ENCODE assay signal across 19 cellular contexts in genomic region chr11:116179346-116179850, GRCh38.
"Had no signal": no experiment of that assay in that cellular context is flagged by ENCODE, and none has a peak within 500 bp of the region (broad histone marks: within the 10 kb centered on the region; RNA-seq: fewer than 3 reads in every experiment).

No MANE protein-coding gene starts in this region.

- H3K36me3 ChIP-seq: neutrophil, right atrium auricular region, sigmoid colon, uterus had no signal

- H3K9me3 ChIP-seq: neutrophil, right atrium auricular region, sigmoid colon, uterus had no signal

- H3K4me1 ChIP-seq: foreskin keratinocyte, uterus had no signal

- H3K27ac ChIP-seq: foreskin keratinocyte, neutrophil, right atrium auricular region, uterus had no signal

- H3K4me3 Mint-ChIP-seq: effector memory CD8-positive, alpha-beta T cell; immature natural killer cell; naive B cell; nephron had no signal

- H3K4me1 Mint-ChIP-seq: immature natural killer cell, naive B cell had no signal

- H3K4me3 ChIP-seq: lung, right atrium auricular region, sigmoid colon, uterus had no signal

- DNase-seq: effector memory CD8-positive, alpha-beta T cell; erythroblast; foreskin keratinocyte; immature natural killer cell; kidney; left colon; left ventricle myocardium superior; mesenchymal stem cell; naive B cell; sigmoid colon; small intestine; stimulated activated CD4-positive, alpha-beta T cell treated with anti-CD3 and anti-CD28 coated beads, Interleukin-12 subunit alpha, Interleukin-12 subunit beta, amount 100 ng/mL, for 4 hours; stimulated activated naive CD4-positive, alpha-beta T cell treated with Interleukin-2 at 50 U/mL for 16 hours; trophoblast cell; uterus had no signal

- ATAC-seq: effector memory CD8-positive, alpha-beta T cell; foreskin keratinocyte; left colon; left ventricle myocardium superior had no signal

- H3K27me3 ChIP-seq: foreskin keratinocyte, neutrophil, right atrium auricular region, uterus had no signal

- H3K9me3 Mint-ChIP-seq: effector memory CD8-positive, alpha-beta T cell; immature natural killer cell; nephron had no signal

- H3K27ac Mint-ChIP-seq: effector memory CD8-positive, alpha-beta T cell; immature natural killer cell; naive B cell had no signal

- H3K36me3 Mint-ChIP-seq: immature natural killer cell, naive B cell had no signal
